19 cellular contexts compared by ENCODE assay signal in the genomic region with DNA sequence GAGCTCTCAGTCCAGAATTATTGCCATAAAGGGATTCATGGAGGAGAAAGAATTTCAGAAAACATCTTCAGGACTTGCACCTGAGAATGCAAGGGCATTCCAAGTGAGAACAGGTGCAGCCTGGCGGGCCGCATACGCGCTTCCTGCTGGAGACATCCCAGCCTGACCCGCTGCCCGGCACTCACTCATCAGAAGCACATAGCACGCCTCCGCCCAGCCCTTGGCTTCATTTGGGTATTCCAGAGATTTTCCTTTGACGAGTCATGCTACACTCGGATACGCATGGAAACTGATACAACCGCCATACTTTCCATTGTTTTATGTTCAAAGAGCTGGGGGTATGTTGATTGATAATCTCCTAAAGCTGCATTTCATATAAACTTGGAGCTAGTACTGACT.
A peak's percentile ranks its signal among the peaks of the same experiment; 100 is the strongest.
DNase-seq lines count a peak whose midpoint lies in the region; ATAC-seq, FAIRE-seq and TF ChIP-seq lines count a peak whose summit lies in the region.
"Had no signal": no experiment of that assay in that cellular context is flagged by ENCODE, and none has a peak within 500 bp of the region (broad histone marks: within the 10 kb centered on the region; RNA-seq: fewer than 3 reads in every experiment).

No MANE protein-coding gene starts in this region.

- peaks cover 0 to 3% of the 10 kb centered on the region in 2 donors for H3K4me1 ChIP-seq in right atrium auricular region
- H3K4me1 ChIP-seq in SJCRH30, result 0 out of 2 replicates have a peak, but pooled peaks cover 2% of the 10 kb centered on the region

- peaks cover 0 to 5% of the 10 kb centered on the region in 2 donors for H3K27me3 ChIP-seq in right atrium auricular region
- H3K27me3 ChIP-seq in SJCRH30, result peaks cover 8% of the 10 kb centered on the region; the same call in 1 of the 2 replicates

- no peak for FAIRE-seq in urothelium cell line (lab: Jason Lieb, UNC)
- FAIRE-seq: H54, keratinocyte, small intestine had no signal

- H3K27ac Mint-ChIP-seq in activated T-helper 1 cell treated with anti-CD3 and anti-CD28 coated beads, Interleukin-12 subunit alpha, Interleukin-12 subunit beta, Interleukin-2, Interleukin-4 antibody, amounts not matched to agents 30 ng/mL and 10 ng/mL and 1 ng/mL, durations not matched to agents 14 hours and 24 hours and 36 hours, result no peak overlapping the region
- H3K27ac Mint-ChIP-seq: B cell had no signal

- ATAC-seq in left ventricle myocardium superior (no peak), GM21825 (IDR thresholded peaks at IDR 0.05; ENCODE audit: unreplicated experiment) (no peak), GM21515 (IDR thresholded peaks at IDR 0.05; ENCODE audit: unreplicated experiment) (no peak)

- no peaks in the 10 kb centered on the region for H3K9me3 Mint-ChIP-seq in activated T-helper 1 cell treated with anti-CD3 and anti-CD28 coated beads, Interleukin-12 subunit alpha, Interleukin-12 subunit beta, Interleukin-2, Interleukin-4 antibody, amounts not matched to agents 30 ng/mL and 10 ng/mL and 1 ng/mL, durations not matched to agents 14 hours and 24 hours and 36 hours

- no peaks in the 10 kb centered on the region for H3K9me3 ChIP-seq in right atrium auricular region
- no peaks in the 10 kb centered on the region for H3K9me3 ChIP-seq in SJCRH30 (replicated peaks)
- H3K9me3 ChIP-seq: heart left ventricle, mucosa of descending colon, thoracic aorta had no signal

- H3K36me3 ChIP-seq in right atrium auricular region (no peaks in the 10 kb centered on the region), SJCRH30 (no peaks in the 10 kb centered on the region)
- H3K36me3 ChIP-seq: brain microvascular endothelial cell, heart left ventricle, thoracic aorta had no signal

- H3K4me3 Mint-ChIP-seq in activated T-helper 1 cell treated with anti-CD3 and anti-CD28 coated beads, Interleukin-12 subunit alpha, Interleukin-12 subunit beta, Interleukin-2, Interleukin-4 antibody, amounts not matched to agents 30 ng/mL and 10 ng/mL and 1 ng/mL, durations not matched to agents 14 hours and 24 hours and 36 hours, result no peak overlapping the region
- H3K4me3 Mint-ChIP-seq: B cell had no signal

- no peak overlapping the region for H3K4me3 ChIP-seq in right atrium auricular region
- H3K4me3 ChIP-seq in SJCRH30, result no peak overlapping the region
- H3K4me3 ChIP-seq: mucosa of descending colon, thoracic aorta had no signal

- peak overlapping the region; percentile 0 to 69 for H3K27ac ChIP-seq in right atrium auricular region
- peak overlapping the region; percentile 40 for H3K27ac ChIP-seq in SJCRH30
- H3K27ac ChIP-seq: brain microvascular endothelial cell, thoracic aorta had no signal

- intact Hi-C loops in left ventricle myocardium superior (cut with micrococcal nuclease), result no loop called here
- intact Hi-C loops in activated T-helper 1 cell treated with anti-CD3 and anti-CD28 coated beads, Interleukin-12 subunit alpha, Interleukin-12 subunit beta, Interleukin-2, Interleukin-4 antibody, amounts not matched to agents 30 ng/mL and 10 ng/mL and 1 ng/mL, durations not matched to agents 14 hours and 24 hours and 36 hours (cut with micrococcal nuclease), result no loop called here

- TF ChIP-seq CTCF in right atrium auricular region (IDR thresholded peaks at IDR 0.05), result no peak

- DNase-seq in right atrium auricular region (ENCODE audit: low spot score) (peak; percentile 78), left ventricle myocardium superior (no peak), SJCRH30 (peak; percentile 11 to 12), islet precursor cell (peak; percentile 54), urothelium cell line (ENCODE audit: low spot score) (peak; percentile 21)
- DNase-seq in activated T-helper 1 cell treated with anti-CD3 and anti-CD28 coated beads, Interleukin-12 subunit alpha, Interleukin-12 subunit beta, Interleukin-2, Interleukin-4 antibody, amounts not matched to agents 30 ng/mL and 10 ng/mL and 1 ng/mL, durations not matched to agents 14 hours and 24 hours and 36 hours (ENCODE audit: low spot score), result no peak
- DNase-seq: brain microvascular endothelial cell, mucosa of descending colon, NCI-H2107, NCI-H774, RPMI8226, small intestine had no signal

- H3K36me3 Mint-ChIP-seq in activated T-helper 1 cell treated with anti-CD3 and anti-CD28 coated beads, Interleukin-12 subunit alpha, Interleukin-12 subunit beta, Interleukin-2, Interleukin-4 antibody, amounts not matched to agents 30 ng/mL and 10 ng/mL and 1 ng/mL, durations not matched to agents 14 hours and 24 hours and 36 hours (ENCODE audit: low read depth), result no peaks in the 10 kb centered on the region

- peaks cover 37% of the 10 kb centered on the region for H3K4me1 Mint-ChIP-seq in activated T-helper 1 cell treated with anti-CD3 and anti-CD28 coated beads, Interleukin-12 subunit alpha, Interleukin-12 subunit beta, Interleukin-2, Interleukin-4 antibody, amounts not matched to agents 30 ng/mL and 10 ng/mL and 1 ng/mL, durations not matched to agents 14 hours and 24 hours and 36 hours (ENCODE audit: low read depth)

- peaks cover 30% of the 10 kb centered on the region for H3K27me3 Mint-ChIP-seq in activated T-helper 1 cell treated with anti-CD3 and anti-CD28 coated beads, Interleukin-12 subunit alpha, Interleukin-12 subunit beta, Interleukin-2, Interleukin-4 antibody, amounts not matched to agents 30 ng/mL and 10 ng/mL and 1 ng/mL, durations not matched to agents 14 hours and 24 hours and 36 hours (ENCODE audit: insufficient read depth)

Comparison
In these comparisons a context has a peak if more than half of its experiments do, and no peak if none do; other contexts are left out.
1. DNase-seq: peak in right atrium auricular region (single experiment), SJCRH30 (2 of 2), islet precursor cell (single experiment) and urothelium cell line (single experiment); none in left ventricle myocardium superior (single experiment) and activated T-helper 1 cell treated with anti-CD3 and anti-CD28 coated beads, Interleukin-12 subunit alpha, Interleukin-12 subunit beta, Interleukin-2, Interleukin-4 antibody, amounts not matched to agents 30 ng/mL and 10 ng/mL and 1 ng/mL, durations not matched to agents 14 hours and 24 hours and 36 hours (single experiment).